ENCODE assay signal across 10 cellular contexts in the genomic region with DNA sequence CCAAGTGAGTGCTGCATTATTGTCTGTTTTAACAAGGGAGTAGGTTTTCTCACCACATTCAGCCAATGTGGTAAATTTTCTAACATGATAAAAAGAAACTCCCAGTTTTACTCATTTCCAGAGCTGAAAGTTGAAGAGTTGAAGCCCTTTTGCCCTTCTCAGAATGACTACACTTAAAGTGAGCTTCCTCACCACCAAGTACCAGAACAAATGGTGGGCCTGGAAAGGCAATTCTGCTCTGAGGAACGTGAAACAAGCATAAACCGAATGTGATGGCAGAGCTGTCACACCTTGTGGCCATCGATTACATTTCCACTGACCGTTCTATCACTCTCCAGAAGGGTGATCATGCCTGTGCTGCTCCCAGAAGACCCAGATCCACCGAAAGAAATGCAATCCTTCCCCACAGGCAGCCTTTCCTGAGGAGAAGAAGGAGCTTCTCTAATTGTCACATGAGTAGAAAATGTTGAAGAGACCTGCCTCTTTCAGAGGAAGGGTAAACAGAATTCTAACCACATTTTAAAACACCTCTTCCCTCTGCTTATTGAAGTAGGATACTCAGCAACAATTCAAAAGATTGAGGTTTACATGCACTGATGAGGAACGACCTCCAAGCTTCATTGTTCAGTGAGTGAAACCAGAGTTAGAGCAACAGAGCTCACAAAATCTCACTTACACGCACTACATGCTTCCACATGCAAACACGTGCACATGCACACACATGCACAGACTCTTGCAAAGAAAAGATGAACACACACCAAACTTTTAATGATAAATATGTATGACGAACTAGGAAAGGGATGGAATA. TPM values are rescaled to one million over a fixed set of nuclear protein-coding genes. Genes with fewer than 3 reads are reported as not detected.
DNase-seq lines count a peak whose midpoint lies in the region; ATAC-seq and TF ChIP-seq lines count a peak whose summit lies in the region.
"Had no signal": no experiment of that assay in that cellular context is flagged by ENCODE, and none has a peak within 500 bp of the region (broad histone marks: within the 10 kb centered on the region; RNA-seq: fewer than 3 reads in every experiment).

No MANE protein-coding gene starts in this region.

- DNase-seq in activated CD4-positive, alpha-beta T cell treated with anti-CD3 and anti-CD28 coated beads, Interleukin-2, amount 10 ng/mL, durations not matched to agents 7 days and 5 days: peak; percentile 14
- no peak for DNase-seq in activated CD4-positive, alpha-beta T cell treated with anti-CD3 and anti-CD28 coated beads, Interleukin-2, amount 50 U/mL, for 4 hours
- peak; percentile 46 for DNase-seq in stimulated activated CD8-positive, alpha-beta memory T cell treated with anti-CD3 and anti-CD28 coated beads, Interleukin-4, amount 100 ng/mL, for 48 hours
- DNase-seq in PC-3 (no peak), KBM-7 (no peak), NCI-H774 (lab: John Stamatoyannopoulos, UW) (no peak)
- DNase-seq: naive B cell, NCI-H1694 had no signal

- no peak overlapping the region for H3K27ac ChIP-seq in PC-3 (ENCODE audit: low read length)

- BruUV-seq in PC-3 (replicated peaks; lab: Mats Ljungman, UMichigan): no TSS peak

- H3K27me3 Mint-ChIP-seq in activated CD4-positive, alpha-beta T cell treated with anti-CD3 and anti-CD28 coated beads, Interleukin-2, amount 10 ng/mL, durations not matched to agents 7 days and 5 days: peaks cover 85% of the 10 kb centered on the region
- H3K27me3 Mint-ChIP-seq: naive B cell had no signal

- POLR2A ChIA-PET in activated CD4-positive, alpha-beta T cell treated with anti-CD3 and anti-CD28 coated beads, Interleukin-2, amount 10 ng/mL, durations not matched to agents 7 days and 5 days (lab: Charles Lee): no interaction called here
- POLR2A ChIA-PET in PC-3 (lab: Charles Lee; ENCODE audit: unreplicated experiment): no interaction called here

- H3K79me2 ChIP-seq in PC-3 (ENCODE audit: low read length): no peaks in the 10 kb centered on the region

- no peak for TF ChIP-seq CTCF in PC-3 (conservative IDR thresholded peaks at IDR 0.05; ENCODE audit: low read depth, low read length)

- H3K27me3 ChIP-seq in PC-3 (ENCODE audit: low read length): no peaks in the 10 kb centered on the region

- no peaks in the 10 kb centered on the region for H3K9me2 ChIP-seq in PC-3 (replicated peaks; ENCODE audit: low read length)

- H3K36me3 ChIP-seq in PC-3 (ENCODE audit: low read depth, low read length): no peaks in the 10 kb centered on the region

- no peaks in the 10 kb centered on the region for H3K9me3 ChIP-seq in PC-3 (ENCODE audit: low read length)

- no peak overlapping the region for H3K9ac ChIP-seq in PC-3 (ENCODE audit: low read length)

- no peak overlapping the region for H3K4me3 ChIP-seq in PC-3 (ENCODE audit: low read length)

- H3K4me3 Mint-ChIP-seq in activated CD4-positive, alpha-beta T cell treated with anti-CD3 and anti-CD28 coated beads, Interleukin-2, amount 10 ng/mL, durations not matched to agents 7 days and 5 days: no peak overlapping the region

- H3K27ac Mint-ChIP-seq in activated CD4-positive, alpha-beta T cell treated with anti-CD3 and anti-CD28 coated beads, Interleukin-2, amount 10 ng/mL, durations not matched to agents 7 days and 5 days: no peak overlapping the region

- peak; percentile 77 for ATAC-seq in GM21825 (IDR thresholded peaks at IDR 0.05; ENCODE audit: unreplicated experiment)
- peak; percentile 66 for ATAC-seq in HG03571 (IDR thresholded peaks at IDR 0.05; ENCODE audit: unreplicated experiment)
- ATAC-seq in PC-3: no peak

- H2AFZ ChIP-seq in PC-3 (ENCODE audit: low read length): no peak overlapping the region

- intact Hi-C loops in PC-3 (cut with micrococcal nuclease): no loop called here

- in situ Hi-C loops in KBM-7 (cut with MboI; ENCODE audit: low pct_unique_long_range_greater_than_20kb, low sequenced_read_pairs): no loop called here

- H3K36me3 Mint-ChIP-seq in activated CD4-positive, alpha-beta T cell treated with anti-CD3 and anti-CD28 coated beads, Interleukin-2, amount 10 ng/mL, durations not matched to agents 7 days and 5 days (ENCODE audit: low read depth): peaks cover 10% of the 10 kb centered on the region

- peaks cover 40% of the 10 kb centered on the region for H3K4me1 Mint-ChIP-seq in activated CD4-positive, alpha-beta T cell treated with anti-CD3 and anti-CD28 coated beads, Interleukin-2, amount 10 ng/mL, durations not matched to agents 7 days and 5 days

- no peaks in the 10 kb centered on the region for H4K20me1 ChIP-seq in PC-3 (ENCODE audit: low read length)

- H3K9me3 Mint-ChIP-seq in activated CD4-positive, alpha-beta T cell treated with anti-CD3 and anti-CD28 coated beads, Interleukin-2, amount 10 ng/mL, durations not matched to agents 7 days and 5 days: peaks cover 9% of the 10 kb centered on the region

- H3K4me2 ChIP-seq in PC-3 (ENCODE audit: low read length): no peak overlapping the region

- peaks cover 10% of the 10 kb centered on the region for H3K4me1 ChIP-seq in PC-3 (ENCODE audit: insufficient read depth, low read length)

- CTCF ChIA-PET in activated CD4-positive, alpha-beta T cell treated with anti-CD3 and anti-CD28 coated beads, Interleukin-2, amount 10 ng/mL, durations not matched to agents 7 days and 5 days (lab: Charles Lee): interaction anchor here (0.8 to 1.2 kb wide), 6 partner anchors 9 to 214 kb away, joined by 3 to 6 read pairs (median 4); no protein-coding TSS in a partner anchor
- CTCF ChIA-PET in PC-3 (lab: Charles Lee): no interaction called here

- no peaks in the 10 kb centered on the region for H3F3A ChIP-seq in PC-3 (ENCODE audit: low read length, unreplicated experiment)

RNA-seq across cellular contexts. Expression of a gene that starts 21.4 kb away (rescaled TPM):
- under 1 TPM in 1 of 2 experiments, not detected in 1; 0.15 TPM for total RNA-seq in activated CD4-positive, alpha-beta T cell treated with anti-CD3 and anti-CD28 coated beads, Interleukin-2, amount 10 ng/mL, durations not matched to agents 7 days and 5 days
- not detected in 2 replicates for total RNA-seq in PC-3 (2014; rRNA removed)

RNA-seq across cellular contexts. Expression of a gene that starts 23.0 kb away (rescaled TPM):
- 1 to 10 TPM; 6.3 to 7.7 TPM for total RNA-seq in activated CD4-positive, alpha-beta T cell treated with anti-CD3 and anti-CD28 coated beads, Interleukin-2, amount 10 ng/mL, durations not matched to agents 7 days and 5 days
- total RNA-seq in PC-3 (2014; rRNA removed): 8.3 and 14.2 TPM in 2 replicates

Comparison
In these comparisons a context has a peak if more than half of its experiments do, and no peak if none do; other contexts are left out.
1. DNase-seq: peak in activated CD4-positive, alpha-beta T cell treated with anti-CD3 and anti-CD28 coated beads, Interleukin-2, amount 10 ng/mL, durations not matched to agents 7 days and 5 days (single experiment) and stimulated activated CD8-positive, alpha-beta memory T cell treated with anti-CD3 and anti-CD28 coated beads, Interleukin-4, amount 100 ng/mL, for 48 hours (single experiment); none in activated CD4-positive, alpha-beta T cell treated with anti-CD3 and anti-CD28 coated beads, Interleukin-2, amount 50 U/mL, for 4 hours (0 of 2), PC-3 (single experiment), KBM-7 (single experiment) and NCI-H774 (single experiment).